Comparison of ENCODE assay signal across 11 cellular contexts in the genomic region with DNA sequence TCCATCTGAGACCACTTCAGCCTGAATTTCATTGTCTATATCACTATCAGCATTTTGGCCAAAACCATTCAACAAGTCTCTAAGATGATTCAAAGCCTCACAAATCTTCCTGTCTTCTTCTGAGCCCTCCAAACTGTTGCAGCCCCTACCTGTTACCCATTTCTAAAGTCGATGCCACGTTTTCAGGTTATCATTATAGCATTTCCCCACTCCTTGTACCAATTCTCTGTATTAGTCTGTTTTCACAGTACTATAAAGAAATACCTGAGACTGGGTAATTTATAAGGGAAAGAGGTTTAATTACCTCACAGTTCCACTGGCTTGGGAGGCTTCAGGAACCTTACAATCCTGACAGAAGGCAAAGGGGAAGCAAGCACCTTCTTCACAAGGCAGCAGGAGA.
"Had no signal": no experiment of that assay in that cellular context is flagged by ENCODE, and none has a peak within 500 bp of the region (broad histone marks: within the 10 kb centered on the region; RNA-seq: fewer than 3 reads in every experiment).

No MANE protein-coding gene starts in this region.

- H3K4me3 ChIP-seq: GM23248, GM23338, HAP-1 had no signal

- H3K27ac ChIP-seq: GM23248 had no signal

- H3K4me3 Mint-ChIP-seq: GM23338, H9, HFFc6 had no signal

- DNase-seq: GM23248, GOT3, H7, H9, HCEC 1CT, HFFc6 had no signal

- FAIRE-seq: H1, H54 had no signal

- H3K4me2 ChIP-seq: GM23338 had no signal

- ATAC-seq: GM23338, HCT116 had no signal

- H2AFZ ChIP-seq: GM23248, GM23338 had no signal

- H3K36me3 ChIP-seq: HAP-1 had no signal

- H3K9ac ChIP-seq: GM23248 had no signal

- H3K4me1 ChIP-seq: HAP-1 had no signal

- H3K4me1 Mint-ChIP-seq: GM23338, H9 had no signal

- H3K27ac Mint-ChIP-seq: GM23338, H9, HFFc6 had no signal
